27 cellular contexts compared by ENCODE assay signal in the genomic region with DNA sequence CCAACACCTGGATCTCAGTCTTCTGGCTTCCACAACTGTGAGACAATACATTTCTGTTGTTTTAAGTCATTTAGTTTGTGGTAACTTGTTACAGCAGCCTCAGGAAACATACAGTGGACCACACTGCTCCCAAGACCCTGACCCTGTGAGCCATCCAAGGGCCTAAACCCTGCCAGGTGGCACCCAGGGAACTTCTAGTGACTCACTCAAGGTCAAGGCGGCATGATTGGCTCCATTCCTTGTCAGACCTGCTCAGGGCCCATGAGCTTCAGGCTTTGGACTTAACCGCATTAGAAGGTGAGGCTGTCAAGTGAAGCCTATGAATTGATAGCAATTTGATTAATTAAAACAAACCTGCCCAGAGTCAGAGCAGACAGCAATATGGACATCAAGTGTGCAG.
"Had no signal": no experiment of that assay in that cellular context is flagged by ENCODE, and none has a peak within 500 bp of the region (broad histone marks: within the 10 kb centered on the region; RNA-seq: fewer than 3 reads in every experiment).

No MANE protein-coding gene starts in this region.

- H3K79me2 ChIP-seq: hepatocyte had no signal

- H3K9ac ChIP-seq: neural progenitor cell had no signal

- H3K36me3 ChIP-seq: heart right ventricle, left ventricle myocardium inferior, neural progenitor cell, neutrophil, prostate gland, suprapubic skin, thoracic aorta, tibial artery, upper lobe of right lung had no signal

- H3K36me3 Mint-ChIP-seq: memory B cell; naive thymus-derived CD8-positive, alpha-beta T cell; neural progenitor cell; stimulated activated effector memory CD8-positive, alpha-beta T cell treated with anti-CD3 and anti-CD28 coated beads, Interleukin-12 subunit alpha, Interleukin-12 subunit beta, amount 100 ng/mL, for 72 hours had no signal

- H3K27ac ChIP-seq: heart right ventricle, hepatocyte, left ventricle myocardium inferior, neural progenitor cell, neutrophil, prostate gland, skin epidermis, suprapubic skin, thoracic aorta, tibial artery, upper lobe of right lung had no signal

- H3K4me3 Mint-ChIP-seq: memory B cell; naive thymus-derived CD8-positive, alpha-beta T cell; nephron progenitor cell; neural progenitor cell; stimulated activated effector memory CD8-positive, alpha-beta T cell treated with anti-CD3 and anti-CD28 coated beads, Interleukin-12 subunit alpha, Interleukin-12 subunit beta, amount 100 ng/mL, for 72 hours; stimulated activated naive CD8-positive, alpha-beta T cell treated with anti-CD3 and anti-CD28 coated beads, Interleukin-15, Interleukin-2, amounts not matched to agents 100 ng/mL and 50 ng/mL, for 24 hours had no signal

- ATAC-seq: heart right ventricle; naive thymus-derived CD8-positive, alpha-beta T cell; right cardiac atrium; sciatic nerve; stimulated activated effector memory CD8-positive, alpha-beta T cell treated with anti-CD3 and anti-CD28 coated beads, Interleukin-12 subunit alpha, Interleukin-12 subunit beta, amount 100 ng/mL, for 72 hours; upper lobe of right lung had no signal

- H3K9me3 ChIP-seq: heart right ventricle, left ventricle myocardium inferior, neutrophil, prostate gland, suprapubic skin, thoracic aorta, tibial artery, upper lobe of right lung had no signal

- H3K27me3 Mint-ChIP-seq: memory B cell; naive thymus-derived CD8-positive, alpha-beta T cell; stimulated activated naive CD8-positive, alpha-beta T cell treated with anti-CD3 and anti-CD28 coated beads, Interleukin-15, Interleukin-2, amounts not matched to agents 100 ng/mL and 50 ng/mL, for 24 hours had no signal

- H2AFZ ChIP-seq: hepatocyte, neural progenitor cell had no signal

- H3K27ac Mint-ChIP-seq: memory B cell; naive thymus-derived CD8-positive, alpha-beta T cell; nephron progenitor cell; neural progenitor cell; stimulated activated effector memory CD8-positive, alpha-beta T cell treated with anti-CD3 and anti-CD28 coated beads, Interleukin-12 subunit alpha, Interleukin-12 subunit beta, amount 100 ng/mL, for 72 hours; stimulated activated naive CD8-positive, alpha-beta T cell treated with anti-CD3 and anti-CD28 coated beads, Interleukin-15, Interleukin-2, amounts not matched to agents 100 ng/mL and 50 ng/mL, for 24 hours had no signal

- H3K9me3 Mint-ChIP-seq: memory B cell; naive thymus-derived CD8-positive, alpha-beta T cell; stimulated activated effector memory CD8-positive, alpha-beta T cell treated with anti-CD3 and anti-CD28 coated beads, Interleukin-12 subunit alpha, Interleukin-12 subunit beta, amount 100 ng/mL, for 72 hours; stimulated activated naive CD8-positive, alpha-beta T cell treated with anti-CD3 and anti-CD28 coated beads, Interleukin-15, Interleukin-2, amounts not matched to agents 100 ng/mL and 50 ng/mL, for 24 hours had no signal

- DNase-seq: heart right ventricle; islet precursor cell; left ventricle myocardium inferior; naive thymus-derived CD8-positive, alpha-beta T cell; nephron progenitor cell; occipital lobe; posterior cingulate gyrus; retina; right cardiac atrium; stimulated activated CD4-positive, alpha-beta T cell treated with anti-CD3 and anti-CD28 coated beads, Interleukin-4, amount 100 ng/mL, for 24 hours; stimulated activated naive CD4-positive, alpha-beta T cell; tibial artery; trophoblast cell; upper lobe of right lung had no signal

- H3K4me3 ChIP-seq: heart right ventricle, hepatocyte, left ventricle myocardium inferior, lung, neural progenitor cell, prostate gland, skin epidermis, suprapubic skin, thoracic aorta, tibial artery, upper lobe of right lung had no signal

- H3K4me1 ChIP-seq: left ventricle myocardium inferior, neural progenitor cell, prostate gland, upper lobe of right lung had no signal

- H3K4me1 Mint-ChIP-seq: memory B cell; naive thymus-derived CD8-positive, alpha-beta T cell; nephron progenitor cell had no signal

- FAIRE-seq: urothelium cell line had no signal

- H3K27me3 ChIP-seq: heart right ventricle, hepatocyte, neural progenitor cell, neutrophil, suprapubic skin, tibial artery, upper lobe of right lung had no signal

- H3K4me2 ChIP-seq: hepatocyte, neural progenitor cell had no signal
